ENCODE assay signal across 8 cellular contexts in the genomic region with DNA sequence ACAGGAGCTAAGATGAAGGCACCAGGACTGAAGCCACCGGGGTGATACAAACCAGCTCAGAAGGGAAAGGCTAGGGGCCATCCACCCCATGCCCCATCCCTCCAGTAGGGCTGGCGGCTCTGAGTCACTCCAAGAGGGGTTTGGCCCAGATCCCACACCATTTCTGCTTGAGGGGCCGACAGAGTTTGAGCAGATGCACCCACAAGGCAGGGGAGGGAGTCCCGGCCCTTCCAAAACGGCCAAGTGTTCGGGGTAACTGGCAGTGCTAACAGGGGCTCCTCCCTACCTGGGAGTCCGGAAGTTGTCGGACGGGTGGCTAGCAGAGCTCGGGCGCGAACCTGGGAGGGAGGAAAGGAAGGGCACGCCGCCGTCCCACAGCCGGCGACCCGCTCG. TPM values are rescaled to one million over a fixed set of nuclear protein-coding genes. Genes with fewer than 3 reads are reported as not detected.
A peak's percentile ranks its signal among the peaks of the same experiment; 100 is the strongest.
DNase-seq lines count a peak whose midpoint lies in the region; ATAC-seq and TF ChIP-seq lines count a peak whose summit lies in the region.

No MANE protein-coding gene starts in this region.

- intact Hi-C loops in Right ventricle myocardium superior (cut with DNase I), result no loop called here

- H3K9me3 Mint-ChIP-seq in activated T-helper 17 cell treated with anti-CD3 and anti-CD28 coated beads, Interleukin-2, amount 50 U/mL, for 72 hours, result no peaks in the 10 kb centered on the region

- peak overlapping the region; percentile 80 for H3K9ac ChIP-seq in DND-41 (ENCODE audit: low read depth, low read length)
- H3K9ac ChIP-seq in HUES48 (ENCODE audit: low read depth, low read length), result no peak overlapping the region; the same call in 1 of the 2 replicates
- H3K9ac ChIP-seq in rectal smooth muscle tissue (ENCODE audit: low read length), result peak overlapping the region; percentile 59

- H3K4me1 ChIP-seq in DND-41 (ENCODE audit: insufficient read depth, low read length) (peaks cover 47% of the 10 kb centered on the region), HUES48 (ENCODE audit: control insufficient read depth, insufficient read depth, low read length) (no peaks in the 10 kb centered on the region), rectal smooth muscle tissue (ENCODE audit: control insufficient read depth, insufficient read depth, low read length) (peaks cover 3% of the 10 kb centered on the region)

- H3K36me3 ChIP-seq in DND-41 (ENCODE audit: insufficient read depth, low read length) (peaks cover 5% of the 10 kb centered on the region), HUES48 (ENCODE audit: control insufficient read depth, insufficient read depth, low read length) (peaks cover 4% of the 10 kb centered on the region; the same call in 1 of the 2 replicates), rectal smooth muscle tissue (ENCODE audit: control insufficient read depth, insufficient read depth, low read length) (no peaks in the 10 kb centered on the region)

- peak overlapping the region; percentile 64 for H2AFZ ChIP-seq in DND-41 (ENCODE audit: low read depth, low read length)

- H3K4me3 Mint-ChIP-seq in activated T-helper 17 cell treated with anti-CD3 and anti-CD28 coated beads, Interleukin-2, amount 50 U/mL, for 72 hours, result peak overlapping the region; percentile 91

- no peaks in the 10 kb centered on the region for H3K27me3 Mint-ChIP-seq in activated T-helper 17 cell treated with anti-CD3 and anti-CD28 coated beads, Interleukin-2, amount 50 U/mL, for 72 hours

- H4K20me1 ChIP-seq in DND-41 (ENCODE audit: insufficient read depth, low read length), result peaks cover 6% of the 10 kb centered on the region

- H3K27me3 ChIP-seq in DND-41 (ENCODE audit: insufficient read depth, low read length, poor library complexity) (no peaks in the 10 kb centered on the region), HUES48 (ENCODE audit: control insufficient read depth, insufficient read depth, low read length) (no peaks in the 10 kb centered on the region), rectal smooth muscle tissue (ENCODE audit: control insufficient read depth, insufficient read depth, low read length) (no peaks in the 10 kb centered on the region)

- peaks cover 3% of the 10 kb centered on the region for H3K4me1 Mint-ChIP-seq in activated T-helper 17 cell treated with anti-CD3 and anti-CD28 coated beads, Interleukin-2, amount 50 U/mL, for 72 hours

- H3K27ac Mint-ChIP-seq in activated T-helper 17 cell treated with anti-CD3 and anti-CD28 coated beads, Interleukin-2, amount 50 U/mL, for 72 hours, result peak overlapping the region; percentile 88

- H3K79me2 ChIP-seq in DND-41 (ENCODE audit: insufficient read depth, low read length), result peaks cover 23% of the 10 kb centered on the region

- H3K9me3 ChIP-seq in DND-41 (ENCODE audit: insufficient read depth, low read length, severe bottlenecking), result no peaks in the 10 kb centered on the region
- H3K9me3 ChIP-seq in HUES48 (ENCODE audit: control insufficient read depth, insufficient read depth, low read length), result peaks cover 21% of the 10 kb centered on the region

- H3K4me3 ChIP-seq in DND-41 (ENCODE audit: low read depth in 1 of 2, low read length in 2 of 2) (peak overlapping the region; percentile 47 to 70), HUES48 (ENCODE audit: low read depth, low read length) (peak overlapping the region; percentile 59), rectal smooth muscle tissue (ENCODE audit: low read length) (peak overlapping the region; percentile 79)

- H3K27ac ChIP-seq in DND-41 (ENCODE audit: low read length), result peak overlapping the region; percentile 79
- no peak overlapping the region for H3K27ac ChIP-seq in HUES48 (ENCODE audit: low read depth, low read length)
- peak overlapping the region; percentile 85 for H3K27ac ChIP-seq in rectal smooth muscle tissue (ENCODE audit: low read depth, low read length)

- peaks cover 17% of the 10 kb centered on the region for H3K36me3 Mint-ChIP-seq in activated T-helper 17 cell treated with anti-CD3 and anti-CD28 coated beads, Interleukin-2, amount 50 U/mL, for 72 hours (ENCODE audit: low read depth)

- DNase-seq in DND-41 (peak; percentile 30), Right ventricle myocardium superior (no peak), NCI-H187 treated with DMSO at 0.1 percent for 48 hours (lab: John Stamatoyannopoulos, UW) (no peak)
- no peak for DNase-seq in central memory CD4-positive, alpha-beta T cell

- H3K4me2 ChIP-seq in DND-41 (ENCODE audit: insufficient read depth, low read length), result peak overlapping the region; percentile 92

- ATAC-seq in DND-41 (ENCODE audit: insufficient read depth, low read depth) (peak; percentile 8), GM21360 (IDR thresholded peaks at IDR 0.05; ENCODE audit: unreplicated experiment) (peak; percentile 10), Right ventricle myocardium superior (ENCODE audit: poor library complexity) (peak; percentile 2)
- peak; percentile 24 for ATAC-seq in activated T-helper 17 cell treated with anti-CD3 and anti-CD28 coated beads, Interleukin-2, amount 50 U/mL, for 72 hours (replicated peaks)

- TF ChIP-seq CTCF in DND-41 (IDR thresholded peaks at IDR 0.05; ENCODE audit: borderline replicate concordance, extremely low read depth, low read length, poor library complexity, severe bottlenecking), result no peak

RNA-seq across cellular contexts. Expression of gene SLC10A3, which starts 0.4 kb away (rescaled TPM):
- total RNA-seq in activated T-helper 17 cell treated with anti-CD3 and anti-CD28 coated beads, Interleukin-2, amount 50 U/mL, for 72 hours, result 10 to 100 TPM; 17.3 to 24.8 TPM
- total RNA-seq in Right ventricle myocardium superior, result 11.1 TPM

RNA-seq across cellular contexts. Expression of gene UBL4A, which starts 3.6 kb away (rescaled TPM):
- 10 to 100 TPM; 37.2 to 53.4 TPM for total RNA-seq in activated T-helper 17 cell treated with anti-CD3 and anti-CD28 coated beads, Interleukin-2, amount 50 U/mL, for 72 hours
- total RNA-seq in Right ventricle myocardium superior, result 54.7 TPM

RNA-seq across cellular contexts. Expression of gene LAGE3, which starts 10.9 kb away (rescaled TPM):
- 10 to 100 TPM; 37.4 to 47.9 TPM for total RNA-seq in activated T-helper 17 cell treated with anti-CD3 and anti-CD28 coated beads, Interleukin-2, amount 50 U/mL, for 72 hours
- total RNA-seq in Right ventricle myocardium superior, result 18.0 TPM

RNA-seq across cellular contexts. Expression of gene FAM3A, which starts 26.0 kb away (rescaled TPM):
- 10 to 100 TPM; 24.5 to 25.4 TPM for total RNA-seq in activated T-helper 17 cell treated with anti-CD3 and anti-CD28 coated beads, Interleukin-2, amount 50 U/mL, for 72 hours
- total RNA-seq in Right ventricle myocardium superior, result 51.3 TPM

RNA-seq across cellular contexts. Expression of gene PLXNA3, which starts 31.9 kb away (rescaled TPM):
- 10 to 100 TPM; 63.2 to 67.8 TPM for total RNA-seq in activated T-helper 17 cell treated with anti-CD3 and anti-CD28 coated beads, Interleukin-2, amount 50 U/mL, for 72 hours
- total RNA-seq in Right ventricle myocardium superior, result 15.0 TPM
